In genomic region chr13:44120814-44121505, GRCh38 we compare ENCODE assay signal across 18 cellular contexts.
A peak's percentile ranks its signal among the peaks of the same experiment; 100 is the strongest.
DNase-seq lines count a peak whose midpoint lies in the region; ATAC-seq and TF ChIP-seq lines count a peak whose summit lies in the region.
"Had no signal": no experiment of that assay in that cellular context is flagged by ENCODE, and none has a peak within 500 bp of the region (broad histone marks: within the 10 kb centered on the region; RNA-seq: fewer than 3 reads in every experiment).

No MANE protein-coding gene starts in this region.

- TF ChIP-seq CTCF in ascending aorta (IDR thresholded peaks at IDR 0.05) (no peak), thoracic aorta (IDR thresholded peaks at IDR 0.05) (no peak)

- H3K36me3 ChIP-seq in ascending aorta (no peaks in the 10 kb centered on the region), thoracic aorta (no peaks in the 10 kb centered on the region)

- H3K4me3 ChIP-seq in ascending aorta: no peak overlapping the region
- no peak overlapping the region for H3K4me3 ChIP-seq in thoracic aorta

- H3K27ac ChIP-seq in ascending aorta (peak overlapping the region; percentile 54 to 66), thoracic aorta (peak overlapping the region; percentile 33 to 56)

- H3K9me3 ChIP-seq in ascending aorta: no peaks in the 10 kb centered on the region
- H3K9me3 ChIP-seq in thoracic aorta: no peaks in the 10 kb centered on the region

- ATAC-seq in thoracic aorta (ENCODE audit: insufficient number of reproducible peaks, low FRiP score, low read depth): no peak
- no peak for ATAC-seq in GM21360 (IDR thresholded peaks at IDR 0.05; ENCODE audit: unreplicated experiment)
- ATAC-seq: HCT116 had no signal

- no peak for DNase-seq in ascending aorta (ENCODE audit: low spot score in 2 of 2)
- peak; percentile 40 for DNase-seq in epidermal melanocyte (ENCODE audit: insufficient read length, low spot score)
- peak; percentile 37 for DNase-seq in midbrain (lab: John Stamatoyannopoulos, UW)
- no peak for DNase-seq in thoracic aorta (ENCODE audit: low spot score)
- DNase-seq in DMS153 treated with DMSO at 0.1 percent for 48 hours (lab: John Stamatoyannopoulos, UW; ENCODE audit: unreplicated experiment): no peak
- no peak for DNase-seq in NCI-H2196 (lab: John Stamatoyannopoulos, UW; ENCODE audit: unreplicated experiment)
- no peak for DNase-seq in MV-4-11 (lab: John Stamatoyannopoulos, UW)
- DNase-seq: DND-41, GOT3, Kasumi-1, MM.1S, NCI-H1105, NCI-H1694 treated with DMSO at 0.1 percent for 48 hours, NCI-H524, RPMI8226, SIG-M5 had no signal

- H3K4me1 ChIP-seq in ascending aorta: peaks cover 2 to 26% of the 10 kb centered on the region in 2 donors
- peaks cover 22 to 54% of the 10 kb centered on the region in 2 donors for H3K4me1 ChIP-seq in thoracic aorta (ENCODE audit: control insufficient read depth in 1 of 2, low read depth in 2 of 2)

- H3K27me3 ChIP-seq in ascending aorta (no peaks in the 10 kb centered on the region), thoracic aorta (replicated peaks; ENCODE audit: insufficient read depth) (no peaks in the 10 kb centered on the region)

- intact Hi-C loops in ascending aorta (cut with DNase I): no loop called here

Comparison
In these comparisons a context has a peak if more than half of its experiments do, and no peak if none do; other contexts are left out.
1. DNase-seq: peak in epidermal melanocyte (single experiment) and midbrain (single experiment); none in ascending aorta (0 of 2), thoracic aorta (single experiment), DMS153 treated with DMSO at 0.1 percent for 48 hours (single experiment), NCI-H2196 (single experiment) and MV-4-11 (single experiment).